20 cellular contexts compared by ENCODE assay signal in the genomic region with DNA sequence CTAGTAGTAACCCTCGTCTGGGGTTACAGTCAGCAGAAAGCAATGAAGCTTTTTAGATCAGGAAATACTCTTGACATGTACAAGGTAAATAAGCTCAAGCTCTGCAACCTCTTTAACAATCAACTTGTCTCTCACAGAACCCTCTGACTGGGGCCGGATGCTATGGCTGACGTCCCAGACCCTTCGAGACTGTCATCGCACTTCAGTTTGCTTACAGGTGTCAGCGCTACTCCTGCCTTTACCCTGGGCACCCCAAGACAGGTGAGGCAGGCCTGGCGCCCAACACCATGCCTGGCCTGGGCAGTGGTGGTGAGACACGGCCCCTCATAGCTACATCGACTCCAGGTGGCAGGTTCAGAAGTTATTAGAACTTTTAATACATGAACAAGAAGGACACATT.
"Had no signal": no experiment of that assay in that cellular context is flagged by ENCODE, and none has a peak within 500 bp of the region (broad histone marks: within the 10 kb centered on the region; RNA-seq: fewer than 3 reads in every experiment).

No MANE protein-coding gene starts in this region.

- H3K9me3 Mint-ChIP-seq: activated B cell treated with CpG ODN at 0.5 μM for 24 hours; activated CD4-positive, alpha-beta memory T cell treated with anti-CD3 and anti-CD28 coated beads for 36 hours; activated naive CD8-positive, alpha-beta T cell treated with anti-CD3 and anti-CD28 coated beads for 36 hours; naive B cell; T-cell had no signal

- H3K27ac ChIP-seq: cardiac muscle cell, esophagus squamous epithelium, ovary had no signal

- H3K9me3 ChIP-seq: esophagus squamous epithelium, mucosa of descending colon, ovary, thyroid gland had no signal

- ATAC-seq: left cardiac atrium, mucosa of descending colon, T-cell had no signal

- H3K27ac Mint-ChIP-seq: activated B cell treated with CpG ODN at 0.5 μM for 24 hours; activated CD4-positive, alpha-beta memory T cell treated with anti-CD3 and anti-CD28 coated beads for 36 hours; activated naive CD8-positive, alpha-beta T cell treated with anti-CD3 and anti-CD28 coated beads for 36 hours; T-cell had no signal

- H3K27me3 ChIP-seq: cardiac muscle cell, esophagus squamous epithelium, ovary, thyroid gland had no signal

- H3K4me1 Mint-ChIP-seq: neural crest cell had no signal

- H3K36me3 ChIP-seq: ovary had no signal

- H3K4me3 Mint-ChIP-seq: activated B cell treated with CpG ODN at 0.5 μM for 24 hours; activated CD4-positive, alpha-beta memory T cell treated with anti-CD3 and anti-CD28 coated beads for 36 hours; activated naive CD8-positive, alpha-beta T cell treated with anti-CD3 and anti-CD28 coated beads for 36 hours; naive B cell; neural crest cell; T-cell had no signal

- H3K27me3 Mint-ChIP-seq: activated B cell treated with CpG ODN at 0.5 μM for 24 hours; activated CD4-positive, alpha-beta memory T cell treated with anti-CD3 and anti-CD28 coated beads for 36 hours; activated naive CD8-positive, alpha-beta T cell treated with anti-CD3 and anti-CD28 coated beads for 36 hours; naive B cell; T-cell had no signal

- DNase-seq: activated B cell treated with CpG ODN at 0.5 μM for 24 hours; activated CD4-positive, alpha-beta memory T cell treated with anti-CD3 and anti-CD28 coated beads for 36 hours; activated CD4-positive, alpha-beta T cell treated with anti-CD3 and anti-CD28 coated beads for 4 hours; activated naive CD4-positive, alpha-beta T cell; activated naive CD8-positive, alpha-beta T cell treated with anti-CD3 and anti-CD28 coated beads for 36 hours; amniotic stem cell; dermis blood vessel endothelial cell; effector memory CD4-positive, alpha-beta T cell; esophagus squamous epithelium; left cardiac atrium; mammary epithelial cell; mucosa of descending colon; naive B cell; ovary; stimulated activated CD8-positive, alpha-beta memory T cell treated with anti-CD3 and anti-CD28 coated beads, Interleukin-4, amount 100 ng/mL, for 48 hours; stimulated activated naive CD4-positive, alpha-beta T cell; T-cell; thyroid gland had no signal

- H3K4me3 ChIP-seq: cardiac muscle cell, esophagus squamous epithelium, mucosa of descending colon, ovary, thyroid gland had no signal
